Comparison of ENCODE assay signal across 8 cellular contexts in genomic region chr6:99818161-99818560, GRCh38.
"Had no signal": no experiment of that assay in that cellular context is flagged by ENCODE, and none has a peak within 500 bp of the region (broad histone marks: within the 10 kb centered on the region; RNA-seq: fewer than 3 reads in every experiment).

No MANE protein-coding gene starts in this region.

- H3K36me3 ChIP-seq: HAP-1 had no signal

- DNase-seq: GM23248, GOT3, H7, H9, HCEC 1CT, HFFc6 had no signal

- H3K27ac ChIP-seq: GM23248 had no signal

- H3K27ac Mint-ChIP-seq: GM23338, H9, HFFc6 had no signal

- H3K4me3 ChIP-seq: GM23248, GM23338, HAP-1 had no signal

- H3K4me3 Mint-ChIP-seq: GM23338, H9, HFFc6 had no signal

- H2AFZ ChIP-seq: GM23248, GM23338 had no signal

- H3K9me3 Mint-ChIP-seq: GM23338, H9, HFFc6 had no signal

- H3K4me2 ChIP-seq: GM23338 had no signal
